Comparison of ENCODE assay signal across 8 cellular contexts in genomic region chr21:34517491-34518245, GRCh38. TPM values are rescaled to one million over a fixed set of nuclear protein-coding genes. Genes with fewer than 3 reads are reported as not detected.
DNase-seq lines count a peak whose midpoint lies in the region; ATAC-seq, FAIRE-seq and TF ChIP-seq lines count a peak whose summit lies in the region.

No MANE protein-coding gene starts in this region.

- ATAC-seq in mucosa of descending colon (peak; percentile 51), HG02884 (IDR thresholded peaks at IDR 0.05; ENCODE audit: unreplicated experiment) (no peak), GM21737 (IDR thresholded peaks at IDR 0.05; ENCODE audit: unreplicated experiment) (no peak)

- H3K36me3 Mint-ChIP-seq in CD4-positive, alpha-beta memory T cell: peaks cover 21 to 30% of the 10 kb centered on the region in 2 donors

- no peak overlapping the region for H3K4me3 Mint-ChIP-seq in CD4-positive, alpha-beta memory T cell

- in situ Hi-C loops in astrocyte of the spinal cord (cut with HindIII; ENCODE audit: low sequenced_read_pairs): no loop called here

- POLR2A ChIA-PET in CD4-positive, alpha-beta memory T cell (lab: Charles Lee; ENCODE audit: partially characterized antibody): no interaction called here

- FAIRE-seq in H54 (lab: Jason Lieb, UNC): no peak

- H3K36me3 ChIP-seq in mucosa of descending colon (ENCODE audit: low read depth): no peaks in the 10 kb centered on the region
- no peaks in the 10 kb centered on the region for H3K36me3 ChIP-seq in CD4-positive, alpha-beta memory T cell (ENCODE audit: insufficient read depth, low read length)

- H3K9me3 Mint-ChIP-seq in CD4-positive, alpha-beta memory T cell: no peaks in the 10 kb centered on the region

- no peaks in the 10 kb centered on the region for H3K27me3 ChIP-seq in CD4-positive, alpha-beta memory T cell (ENCODE audit: insufficient read depth, low read length)

- intact Hi-C loops in mucosa of descending colon (cut with DNase I, micrococcal nuclease): no loop called here
- intact Hi-C loops in CD4-positive, alpha-beta memory T cell (cut with micrococcal nuclease): no loop called here

- TF ChIP-seq POLR2A in H54 (IDR thresholded peaks at IDR 0.05; ENCODE audit: low read depth, low read length): no peak

- no peak overlapping the region for H3K27ac ChIP-seq in CD4-positive, alpha-beta memory T cell (ENCODE audit: low read depth, low read length)

- DNase-seq in GF-D8 (lab: John Stamatoyannopoulos, UW) (peak; percentile 86), M059J (ENCODE audit: low read depth) (peak; percentile 58), astrocyte of the spinal cord (ENCODE audit: low read depth, low spot score) (no peak), mucosa of descending colon (no peak), H54 (ENCODE audit: insufficient read length, low spot score) (no peak)
- no peak for DNase-seq in CD4-positive, alpha-beta memory T cell

- H3K4me3 ChIP-seq in astrocyte of the spinal cord (ENCODE audit: low read depth, low read length) (no peak overlapping the region), mucosa of descending colon (no peak overlapping the region)
- H3K4me3 ChIP-seq in CD4-positive, alpha-beta memory T cell (ENCODE audit: low read length in 2 of 2): no peak overlapping the region

- CTCF ChIA-PET in CD4-positive, alpha-beta memory T cell (lab: Charles Lee; ENCODE audit: partially characterized antibody): interaction anchor here (1.9 kb wide), 1 partner anchor 11 kb away, joined by 4 read pairs; no protein-coding TSS in a partner anchor

- TF ChIP-seq CTCF in astrocyte of the spinal cord (IDR thresholded peaks at IDR 0.05; ENCODE audit: low read depth, low read length): peak; percentile 42
- TF ChIP-seq CTCF in mucosa of descending colon (IDR thresholded peaks at IDR 0.05): no peak

- peaks cover 0 to 5% (median 3%) of the 10 kb centered on the region in 4 donors for H3K4me1 Mint-ChIP-seq in CD4-positive, alpha-beta memory T cell

- no peaks in the 10 kb centered on the region for H3K9me3 ChIP-seq in mucosa of descending colon
- H3K9me3 ChIP-seq in CD4-positive, alpha-beta memory T cell (ENCODE audit: control insufficient read depth in 1 of 2, low read length in 2 of 2): no peaks in the 10 kb centered on the region

- no peaks in the 10 kb centered on the region for H3K27me3 Mint-ChIP-seq in CD4-positive, alpha-beta memory T cell

- H3K4me1 ChIP-seq in mucosa of descending colon (ENCODE audit: low read depth): peaks cover 4% of the 10 kb centered on the region
- H3K4me1 ChIP-seq in CD4-positive, alpha-beta memory T cell (ENCODE audit: insufficient read depth, low read length): no peaks in the 10 kb centered on the region

- H3K27ac Mint-ChIP-seq in CD4-positive, alpha-beta memory T cell: peak overlapping the region in 1 of 7 donors; percentile 5

RNA-seq across cellular contexts. Expression of gene KCNE1, which starts 5.7 kb away (rescaled TPM):
- 0.32 TPM in 1 of 2 replicates, not detected in the other for total RNA-seq in M059J (2014; rRNA removed; shearing (Covaris generic))
- total RNA-seq in mucosa of descending colon: 1 to 10 TPM in 1 of 3 donors, under 1 TPM in 2; 0.32 to 1.4 (median 0.55) TPM
- under 1 TPM; 0.17 to 0.22 TPM for total RNA-seq in CD4-positive, alpha-beta memory T cell
- under 1 TPM in 1 of 2 donors, not detected in 1; 0.14 TPM for polyA plus RNA-seq in CD4-positive, alpha-beta memory T cell

Comparison
In these comparisons a context has a peak if more than half of its experiments do, and no peak if none do; other contexts are left out.
1. DNase-seq: peak in GF-D8 (single experiment) and M059J (single experiment); none in astrocyte of the spinal cord (single experiment), mucosa of descending colon (0 of 3), CD4-positive, alpha-beta memory T cell (0 of 5) and H54 (single experiment).